Comparison of ENCODE assay signal across 8 cellular contexts in genomic region chr17:39863918-39864746, GRCh38. TPM values are rescaled to one million over a fixed set of nuclear protein-coding genes. Genes with fewer than 3 reads are reported as not detected.
DNase-seq lines count a peak whose midpoint lies in the region; TF ChIP-seq lines count a peak whose summit lies in the region.

Gene IKZF3, minus strand, starts transcription at chr17:39864312. Its CDS starts 186 bp downstream, at chr17:39864126.

- no peak within 1 kb of the TSS; the same call in 1 of the 2 replicates for H2AFZ ChIP-seq in SK-N-SH (ENCODE audit: low read depth)

- in situ Hi-C loops in brain microvascular endothelial cell (cut with HindIII; ENCODE audit: low pct_ligation_motif_present, low sequenced_read_pairs), result no loop called here

- peak; percentile 24 for DNase-seq in SKM-1 treated with dmso at 0.1 percent for 144 hours (lab: John Stamatoyannopoulos, UW; ENCODE audit: unreplicated experiment)
- no peak for DNase-seq in SKM-1 (lab: John Stamatoyannopoulos, UW; ENCODE audit: unreplicated experiment)
- peak; percentile 85 for DNase-seq in HK-2 (ENCODE audit: unreplicated experiment)
- peak; percentile 78 for DNase-seq in SK-N-SH
- peak; percentile 83 for DNase-seq in activated naive CD4-positive, alpha-beta T cell treated with anti-CD3 and anti-CD28 coated beads, Interleukin-2, amount 10 ng/mL, durations not matched to agents 7 days and 5 days
- peak; percentile 16 for DNase-seq in iPS DF 4.7 (ENCODE audit: extremely low read depth, low spot score)
- DNase-seq in stimulated activated CD4-positive, alpha-beta T cell treated with anti-CD3 and anti-CD28 coated beads, Interleukin-1b, Interleukin-23, amount 100 ng/mL, for 1 hour (ENCODE audit: low read depth in 2 of 2), result peak; percentile 66 to 72
- no peak for DNase-seq in brain microvascular endothelial cell

- CTCF ChIA-PET in SK-N-SH (lab: Yijun Ruan, JAX), result interaction anchor here (0.7 to 1.7 kb wide), 4 partner anchors 9 to 242 kb away, joined by 3 to 5 read pairs (median 3); no protein-coding TSS in a partner anchor
- CTCF ChIA-PET in activated naive CD4-positive, alpha-beta T cell treated with anti-CD3 and anti-CD28 coated beads, Interleukin-2, amount 10 ng/mL, durations not matched to agents 7 days and 5 days (lab: Charles Lee), result interaction anchor here (0.9 to 2.6 kb wide), 11 partner anchors 42 to 242 kb away, joined by 3 to 13 read pairs (median 3); partner anchors contain the start of genes MIEN1 and PGAP3

- H3K27ac Mint-ChIP-seq in activated naive CD4-positive, alpha-beta T cell treated with anti-CD3 and anti-CD28 coated beads, Interleukin-2, amount 10 ng/mL, durations not matched to agents 7 days and 5 days, result peak within 1 kb of the TSS; percentile 88

- peaks cover 5% of the 10 kb centered on the region; the same call in 1 of the 2 replicates for H3K9me3 ChIP-seq in SK-N-SH

- no peaks in the 10 kb centered on the region for H4K20me1 ChIP-seq in SK-N-SH (ENCODE audit: insufficient read depth)

- H3K27ac ChIP-seq in SK-N-SH (ENCODE audit: low read depth in 2 of 2, low read length in 1 of 2) (no peak within 1 kb of the TSS), brain microvascular endothelial cell (no peak within 1 kb of the TSS)

- H3K9ac ChIP-seq in SK-N-SH, result no peak within 1 kb of the TSS

- H3K9me3 Mint-ChIP-seq in activated naive CD4-positive, alpha-beta T cell treated with anti-CD3 and anti-CD28 coated beads, Interleukin-2, amount 10 ng/mL, durations not matched to agents 7 days and 5 days, result peaks cover 1% of the 10 kb centered on the region

- H3K36me3 Mint-ChIP-seq in activated naive CD4-positive, alpha-beta T cell treated with anti-CD3 and anti-CD28 coated beads, Interleukin-2, amount 10 ng/mL, durations not matched to agents 7 days and 5 days, result peaks cover 7% of the 10 kb centered on the region

- peak within 1 kb of the TSS; percentile 65 for H3K4me2 ChIP-seq in SK-N-SH

- no peaks in the 10 kb centered on the region for H3K36me3 ChIP-seq in SK-N-SH (replicated peaks in 1 of 2; ENCODE audit: control insufficient read depth in 1 of 2, insufficient read depth in 2 of 2, low read length in 1 of 2)
- no peaks in the 10 kb centered on the region for H3K36me3 ChIP-seq in brain microvascular endothelial cell (replicated peaks)

- H3K4me1 ChIP-seq in SK-N-SH (ENCODE audit: control insufficient read depth in 1 of 2, insufficient read depth in 2 of 2, low read depth in 1 of 2, low read length in 1 of 2), result no peaks in the 10 kb centered on the region; a peak in 1 of 4 replicates

- TF ChIP-seq CTCF in SK-N-SH (IDR thresholded peaks at IDR 0.05) (no peak), brain microvascular endothelial cell (IDR thresholded peaks at IDR 0.05; ENCODE audit: low read depth, low read length, missing control alignments) (no peak)

- H3K4me1 Mint-ChIP-seq in activated naive CD4-positive, alpha-beta T cell treated with anti-CD3 and anti-CD28 coated beads, Interleukin-2, amount 10 ng/mL, durations not matched to agents 7 days and 5 days, result peaks cover 84% of the 10 kb centered on the region

- H3K4me3 Mint-ChIP-seq in activated naive CD4-positive, alpha-beta T cell treated with anti-CD3 and anti-CD28 coated beads, Interleukin-2, amount 10 ng/mL, durations not matched to agents 7 days and 5 days, result peak within 1 kb of the TSS; percentile 93

- 5% methylated on average over 45 of the region's 50 CpGs for WGBS in SK-N-SH (ENCODE audit: low lambda C conversion rate)

- POLR2A ChIA-PET in SK-N-SH (lab: Yijun Ruan, JAX), result no interaction called here

- TF ChIP-seq EP300 in SK-N-SH (IDR thresholded peaks at IDR 0.05; ENCODE audit: borderline replicate concordance in 1 of 2, low read depth in 1 of 2, low read length in 1 of 2), result no peak

- H3K9me2 ChIP-seq in SK-N-SH, result no peaks in the 10 kb centered on the region

- TF ChIP-seq RAD21 in SK-N-SH (IDR thresholded peaks at IDR 0.05; ENCODE audit: low read length), result peak; percentile 37

- H3K27me3 ChIP-seq in SK-N-SH (ENCODE audit: insufficient read depth) (peaks cover 82% of the 10 kb centered on the region), brain microvascular endothelial cell (replicated peaks) (peaks cover 48% of the 10 kb centered on the region)

- peaks cover 21% of the 10 kb centered on the region for H3K27me3 Mint-ChIP-seq in activated naive CD4-positive, alpha-beta T cell treated with anti-CD3 and anti-CD28 coated beads, Interleukin-2, amount 10 ng/mL, durations not matched to agents 7 days and 5 days

- H3K79me2 ChIP-seq in SK-N-SH (ENCODE audit: insufficient read depth), result no peaks in the 10 kb centered on the region

- H3K4me3 ChIP-seq in SK-N-SH (ENCODE audit: low read depth in 2 of 2, low read length in 1 of 2), result 0 out of 4 replicates have a peak within 1 kb of the TSS, but pooled peaks of 1 of the 2 experiments have one; percentile 19
- H3K4me3 ChIP-seq in brain microvascular endothelial cell (ENCODE audit: low read depth, low read length), result no peak within 1 kb of the TSS

- H3F3A ChIP-seq in SK-N-SH (replicated peaks; ENCODE audit: insufficient read depth), result no peaks in the 10 kb centered on the region

TF ChIP-seq in SK-N-SH, 30 proteins besides CTCF, POLR2A, EP300 and RAD21:
- TF ChIP-seq, protein P1, sequence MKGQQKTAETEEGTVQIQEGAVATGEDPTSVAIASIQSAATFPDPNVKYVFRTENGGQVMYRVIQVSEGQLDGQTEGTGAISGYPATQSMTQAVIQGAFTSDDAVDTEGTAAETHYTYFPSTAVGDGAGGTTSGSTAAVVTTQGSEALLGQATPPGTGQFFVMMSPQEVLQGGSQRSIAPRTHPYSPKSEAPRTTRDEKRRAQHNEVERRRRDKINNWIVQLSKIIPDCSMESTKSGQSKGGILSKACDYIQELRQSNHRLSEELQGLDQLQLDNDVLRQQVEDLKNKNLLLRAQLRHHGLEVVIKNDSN (IDR thresholded peaks at IDR 0.05; ENCODE audit: borderline replicate concordance, low read depth), result no peak
- TF ChIP-seq EZH2phosphoT487 (IDR thresholded peaks at IDR 0.05; ENCODE audit: borderline replicate concordance, low read depth) (peak; percentile 81), MAX (IDR thresholded peaks at IDR 0.05; ENCODE audit: low read depth) (peak; percentile 84)

RNA-seq across cellular contexts. Expression of gene IKZF3, which starts in this region (rescaled TPM):
- polyA plus RNA-seq in SK-N-SH (2012; rRNA removed), result not detected in 2 replicates
- not detected in 2 replicates for polyA plus RNA-seq in SK-N-SH (2012; cell fraction: cytosol; rRNA removed)
- polyA plus RNA-seq in SK-N-SH (2012; cell fraction: nucleus; rRNA removed), result not detected in 2 replicates

Comparison
In these comparisons a context has a peak if more than half of its experiments do, and no peak if none do; other contexts are left out.
1. DNase-seq: peak in SKM-1 treated with dmso at 0.1 percent for 144 hours (single experiment), HK-2 (single experiment), activated naive CD4-positive, alpha-beta T cell treated with anti-CD3 and anti-CD28 coated beads, Interleukin-2, amount 10 ng/mL, durations not matched to agents 7 days and 5 days (single experiment), iPS DF 4.7 (single experiment) and stimulated activated CD4-positive, alpha-beta T cell treated with anti-CD3 and anti-CD28 coated beads, Interleukin-1b, Interleukin-23, amount 100 ng/mL, for 1 hour (2 of 2); none in SKM-1 (single experiment) and brain microvascular endothelial cell (single experiment).
2. Peak in DNase-seq and H3K4me2 ChIP-seq in SK-N-SH; RNA of the gene not detected or under 1 TPM.